ENCODE assay signal across 13 cellular contexts in the genomic region with DNA sequence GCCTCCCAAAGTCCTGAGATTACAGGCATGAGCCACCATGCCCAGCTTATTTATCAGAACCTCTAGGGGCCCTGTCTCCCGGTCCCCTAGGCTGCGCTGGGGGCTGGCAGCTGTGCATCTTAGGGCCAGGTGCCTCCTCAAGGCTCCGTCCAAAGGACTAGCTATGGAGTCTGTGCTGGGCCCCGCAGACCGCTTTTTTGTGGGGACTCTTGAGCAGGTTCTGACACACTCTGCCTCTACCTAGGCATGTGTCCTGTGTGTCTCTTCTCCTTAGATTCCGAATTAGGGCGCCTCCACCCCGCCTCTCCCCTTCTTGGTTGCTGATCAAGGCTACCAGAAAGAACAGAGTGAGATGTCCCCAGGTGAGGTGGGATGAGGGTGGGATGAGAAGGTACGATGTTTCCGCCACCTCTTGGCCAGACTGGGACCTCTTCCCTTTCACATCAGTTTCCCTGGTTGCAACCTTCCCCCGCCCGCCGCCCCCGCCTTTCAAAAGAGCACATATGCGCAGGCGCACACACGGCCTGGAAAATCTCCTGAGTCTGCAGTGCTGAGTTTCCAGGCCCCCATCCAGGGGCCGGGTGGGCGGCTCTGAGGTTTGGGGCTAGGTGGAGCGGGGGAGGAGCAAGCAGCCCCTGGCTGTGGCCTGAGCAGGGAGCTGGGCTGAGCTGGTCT. TPM values are rescaled to one million over a fixed set of nuclear protein-coding genes. Genes with fewer than 3 reads are reported as not detected.
DNase-seq lines count a peak whose midpoint lies in the region; ATAC-seq and TF ChIP-seq lines count a peak whose summit lies in the region.
"Had no signal": no experiment of that assay in that cellular context is flagged by ENCODE, and none has a peak within 500 bp of the region (broad histone marks: within the 10 kb centered on the region; RNA-seq: fewer than 3 reads in every experiment).

No MANE protein-coding gene starts in this region.

- peak overlapping the region; percentile 100 for H3K27ac Mint-ChIP-seq in activated T-helper 17 cell treated with anti-CD3 and anti-CD28 coated beads, Interleukin-2, amount 50 U/mL, for 72 hours
- peak overlapping the region; percentile 90 to 95 for H3K27ac Mint-ChIP-seq in natural killer cell treated with Interleukin-12 subunit alpha and Interleukin-12 subunit beta and Interleukin-15 and Interleukin-18, amount 100 ng/mL, for 72 hours

- H3K36me3 ChIP-seq in left ventricle myocardium inferior, result no peaks in the 10 kb centered on the region
- H3K36me3 ChIP-seq: esophagus muscularis mucosa, neutrophil had no signal

- H3K9me3 ChIP-seq in left ventricle myocardium inferior (replicated peaks), result no peaks in the 10 kb centered on the region
- H3K9me3 ChIP-seq: esophagus muscularis mucosa, neutrophil had no signal

- H3K4me1 Mint-ChIP-seq in activated T-helper 17 cell treated with anti-CD3 and anti-CD28 coated beads, Interleukin-2, amount 50 U/mL, for 72 hours, result peaks cover 18% of the 10 kb centered on the region
- peaks cover 32 to 41% of the 10 kb centered on the region in 2 donors for H3K4me1 Mint-ChIP-seq in natural killer cell treated with Interleukin-12 subunit alpha and Interleukin-12 subunit beta and Interleukin-15 and Interleukin-18, amount 100 ng/mL, for 72 hours (ENCODE audit: low read depth in 2 of 2)

- no peak overlapping the region for H3K27ac ChIP-seq in left ventricle myocardium inferior (replicated peaks)
- H3K27ac ChIP-seq: 22Rv1, esophagus muscularis mucosa, neutrophil, PC-9 had no signal

- H3K4me3 ChIP-seq in left ventricle myocardium inferior, result no peak overlapping the region
- H3K4me3 ChIP-seq: esophagus muscularis mucosa, PC-9 had no signal

- no peaks in the 10 kb centered on the region for H3K9me3 Mint-ChIP-seq in activated T-helper 17 cell treated with anti-CD3 and anti-CD28 coated beads, Interleukin-2, amount 50 U/mL, for 72 hours
- no peaks in the 10 kb centered on the region for H3K9me3 Mint-ChIP-seq in natural killer cell treated with Interleukin-12 subunit alpha and Interleukin-12 subunit beta and Interleukin-15 and Interleukin-18, amount 100 ng/mL, for 72 hours

- no peaks in the 10 kb centered on the region for H3K27me3 ChIP-seq in left ventricle myocardium inferior (ENCODE audit: low read depth)
- H3K27me3 ChIP-seq: neutrophil had no signal

- ATAC-seq in activated T-helper 17 cell treated with anti-CD3 and anti-CD28 coated beads, Interleukin-2, amount 50 U/mL, for 72 hours (replicated peaks), result peak; percentile 36
- no peak for ATAC-seq in natural killer cell treated with Interleukin-12 subunit alpha and Interleukin-12 subunit beta and Interleukin-15 and Interleukin-18, amount 100 ng/mL, for 72 hours

- H3K36me3 Mint-ChIP-seq in activated T-helper 17 cell treated with anti-CD3 and anti-CD28 coated beads, Interleukin-2, amount 50 U/mL, for 72 hours (ENCODE audit: low read depth), result peaks cover 8% of the 10 kb centered on the region
- H3K36me3 Mint-ChIP-seq in natural killer cell treated with Interleukin-12 subunit alpha and Interleukin-12 subunit beta and Interleukin-15 and Interleukin-18, amount 100 ng/mL, for 72 hours, result no peaks in the 10 kb centered on the region

- H3K27me3 Mint-ChIP-seq in activated T-helper 17 cell treated with anti-CD3 and anti-CD28 coated beads, Interleukin-2, amount 50 U/mL, for 72 hours, result no peaks in the 10 kb centered on the region
- H3K27me3 Mint-ChIP-seq in natural killer cell treated with Interleukin-12 subunit alpha and Interleukin-12 subunit beta and Interleukin-15 and Interleukin-18, amount 100 ng/mL, for 72 hours, result no peaks in the 10 kb centered on the region

- intact Hi-C loops in left ventricle myocardium inferior (cut with micrococcal nuclease), result no loop called here

- no peak for TF ChIP-seq CTCF in left ventricle myocardium inferior (IDR thresholded peaks at IDR 0.05; ENCODE audit: borderline replicate concordance)

- H3K4me3 Mint-ChIP-seq in activated T-helper 17 cell treated with anti-CD3 and anti-CD28 coated beads, Interleukin-2, amount 50 U/mL, for 72 hours, result peak overlapping the region; percentile 100
- H3K4me3 Mint-ChIP-seq in natural killer cell treated with Interleukin-12 subunit alpha and Interleukin-12 subunit beta and Interleukin-15 and Interleukin-18, amount 100 ng/mL, for 72 hours, result peak overlapping the region; percentile 84

- H3K4me1 ChIP-seq in left ventricle myocardium inferior, result no peaks in the 10 kb centered on the region

- peak; percentile 84 for DNase-seq in activated effector memory CD4-positive, alpha-beta T cell treated with anti-CD3 and anti-CD28 coated beads, Interleukin-2, amount 50 U/mL, for 16 hours
- DNase-seq in activated effector memory CD4-positive, alpha-beta T cell treated with Interleukin-2 at 50 U/mL for 16 hours, result no peak
- no peak for DNase-seq in natural killer cell treated with Interleukin-12 subunit alpha and Interleukin-12 subunit beta and Interleukin-15 and Interleukin-18, amount 100 ng/mL, for 72 hours (ENCODE audit: low spot score)
- no peak for DNase-seq in NCI-H446 (lab: John Stamatoyannopoulos, UW)
- DNase-seq in NCI-H2107 (lab: John Stamatoyannopoulos, UW), result no peak
- no peak for DNase-seq in dermis blood vessel endothelial cell
- no peak for DNase-seq in left ventricle myocardium inferior
- DNase-seq: NCI-H1092 treated with DMSO at 0.1 percent for 48 hours, PC-9 had no signal

RNA-seq across cellular contexts. Expression of a gene that starts 5.0 kb away (rescaled TPM):
- 100 to 1,000 TPM; 238 to 281 TPM for total RNA-seq in activated T-helper 17 cell treated with anti-CD3 and anti-CD28 coated beads, Interleukin-2, amount 50 U/mL, for 72 hours
- 100 to 1,000 TPM; 227 to 312 TPM for total RNA-seq in natural killer cell treated with Interleukin-12 subunit alpha and Interleukin-12 subunit beta and Interleukin-15 and Interleukin-18, amount 100 ng/mL, for 72 hours
- total RNA-seq in dermis blood vessel endothelial cell, result 0.09 and 0.68 TPM in 2 replicates
- total RNA-seq in left ventricle myocardium inferior, result 0.44 TPM
- total RNA-seq: PC-9 had no signal

RNA-seq across cellular contexts. Expression of a gene that starts 20.9 kb away (rescaled TPM):
- 10 to 100 TPM; 43.6 to 51.4 TPM for total RNA-seq in activated T-helper 17 cell treated with anti-CD3 and anti-CD28 coated beads, Interleukin-2, amount 50 U/mL, for 72 hours
- 10 to 100 TPM; 68.0 to 80.0 TPM for total RNA-seq in natural killer cell treated with Interleukin-12 subunit alpha and Interleukin-12 subunit beta and Interleukin-15 and Interleukin-18, amount 100 ng/mL, for 72 hours
- 32.7 and 40.5 TPM in 2 replicates for total RNA-seq in dermis blood vessel endothelial cell
- total RNA-seq in left ventricle myocardium inferior, result 64.7 TPM

RNA-seq across cellular contexts. Expression of a gene that starts 28.2 kb away (rescaled TPM):
- under 1 TPM in 1 of 2 donors, not detected in 1; 0.21 TPM for total RNA-seq in activated T-helper 17 cell treated with anti-CD3 and anti-CD28 coated beads, Interleukin-2, amount 50 U/mL, for 72 hours
- 1 to 10 TPM; 5.8 to 5.9 TPM for total RNA-seq in natural killer cell treated with Interleukin-12 subunit alpha and Interleukin-12 subunit beta and Interleukin-15 and Interleukin-18, amount 100 ng/mL, for 72 hours
- total RNA-seq in dermis blood vessel endothelial cell, result not detected in 2 replicates
- total RNA-seq in left ventricle myocardium inferior, result 0.60 TPM

RNA-seq across cellular contexts. Expression of a gene that starts 42.7 kb away (rescaled TPM):
- total RNA-seq in activated T-helper 17 cell treated with anti-CD3 and anti-CD28 coated beads, Interleukin-2, amount 50 U/mL, for 72 hours, result not detected
- total RNA-seq in natural killer cell treated with Interleukin-12 subunit alpha and Interleukin-12 subunit beta and Interleukin-15 and Interleukin-18, amount 100 ng/mL, for 72 hours, result not detected
- total RNA-seq in dermis blood vessel endothelial cell, result under 0.01 TPM in 1 of 2 replicates, not detected in the other
- 0.05 TPM for total RNA-seq in left ventricle myocardium inferior

Comparison
In these comparisons a context has a peak if more than half of its experiments do, and no peak if none do; other contexts are left out.
1. RNA of a gene that starts 5.0 kb away (total RNA-seq): 227 to 312 TPM in natural killer cell treated with Interleukin-12 subunit alpha and Interleukin-12 subunit beta and Interleukin-15 and Interleukin-18, amount 100 ng/mL, for 72 hours and 238 to 281 TPM in activated T-helper 17 cell treated with anti-CD3 and anti-CD28 coated beads, Interleukin-2, amount 50 U/mL, for 72 hours; 0.09 to 0.68 TPM in dermis blood vessel endothelial cell and 0.44 TPM in left ventricle myocardium inferior (single experiment); every median in the first group is over 100 times any median in the second.